9 cellular contexts compared by ENCODE assay signal in the genomic region with DNA sequence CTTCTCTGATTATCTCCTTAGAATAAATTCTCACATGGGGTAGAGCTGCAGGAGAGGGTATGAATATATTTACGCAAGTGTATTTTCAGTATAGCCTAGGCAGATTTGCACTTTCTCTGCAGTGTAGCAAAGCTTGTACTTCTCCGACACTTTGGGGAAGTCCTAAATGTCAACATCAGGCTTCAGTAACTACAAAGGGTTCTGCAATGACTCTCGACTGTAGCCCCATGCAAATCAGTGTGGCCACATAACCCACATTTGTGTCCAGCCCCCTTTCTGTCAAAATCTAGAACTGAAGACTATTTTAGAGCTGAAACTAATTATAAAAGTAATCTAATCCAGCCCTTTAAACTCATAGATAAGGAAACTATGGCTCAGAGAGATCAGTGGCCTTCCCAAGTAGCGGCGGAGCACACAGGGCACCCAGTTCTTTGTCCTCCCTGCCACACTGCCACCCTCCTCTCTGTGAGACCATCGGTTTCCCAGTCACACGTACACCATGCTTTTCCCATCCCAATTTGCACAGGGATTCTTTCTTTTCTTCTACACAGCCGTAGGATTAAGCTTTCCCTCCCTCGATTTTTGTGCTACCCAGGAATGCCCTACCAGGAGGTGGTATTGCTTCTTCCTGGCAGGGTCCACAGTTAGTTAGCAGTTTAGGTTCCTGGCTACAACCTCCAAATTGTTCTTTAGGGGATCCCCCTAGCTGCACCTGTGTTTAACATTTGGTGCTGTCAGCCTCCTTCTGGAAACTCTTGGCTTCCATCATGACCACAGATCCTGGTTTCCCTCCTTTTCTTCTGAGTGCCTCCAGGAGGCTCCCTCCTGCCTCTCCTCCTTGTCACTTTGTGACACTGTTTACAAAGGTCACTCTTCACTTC. TPM values are rescaled to one million over a fixed set of nuclear protein-coding genes. Genes with fewer than 3 reads are reported as not detected.
DNase-seq lines count a peak whose midpoint lies in the region; ATAC-seq and TF ChIP-seq lines count a peak whose summit lies in the region.
"Had no signal": no experiment of that assay in that cellular context is flagged by ENCODE, and none has a peak within 500 bp of the region (broad histone marks: within the 10 kb centered on the region; RNA-seq: fewer than 3 reads in every experiment).

No MANE protein-coding gene starts in this region.

- no peaks in the 10 kb centered on the region for H3K36me3 Mint-ChIP-seq in activated naive CD8-positive, alpha-beta T cell treated with anti-CD3 and anti-CD28 coated beads for 36 hours

- H3K4me1 Mint-ChIP-seq in activated naive CD8-positive, alpha-beta T cell treated with anti-CD3 and anti-CD28 coated beads for 36 hours: peaks cover 13% of the 10 kb centered on the region

- DNase-seq in GM10248 (ENCODE audit: extremely low spot score): peak; percentile 81
- DNase-seq in activated naive CD8-positive, alpha-beta T cell treated with anti-CD3 and anti-CD28 coated beads for 36 hours: peak; percentile 30
- no peak for DNase-seq in NCI-H2107 (lab: John Stamatoyannopoulos, UW)
- DNase-seq in HuH-7.5 (ENCODE audit: low spot score): no peak
- DNase-seq in COR-L47 (lab: John Stamatoyannopoulos, UW): no peak
- no peak for DNase-seq in AG20443 (ENCODE audit: low spot score)
- DNase-seq: NCI-H524 had no signal

- no peak overlapping the region for H3K4me3 Mint-ChIP-seq in activated naive CD8-positive, alpha-beta T cell treated with anti-CD3 and anti-CD28 coated beads for 36 hours

- H3K27ac Mint-ChIP-seq in activated naive CD8-positive, alpha-beta T cell treated with anti-CD3 and anti-CD28 coated beads for 36 hours: no peak overlapping the region

- no peak for TF ChIP-seq CTCF in GM10248 (IDR thresholded peaks at IDR 0.05; ENCODE audit: control extremely low read depth, extremely low read depth, low read depth, missing control alignments)

- ATAC-seq in GM19395 (IDR thresholded peaks at IDR 0.05; ENCODE audit: unreplicated experiment): peak; percentile 99
- peak; percentile 100 for ATAC-seq in HG03095 (IDR thresholded peaks at IDR 0.05; ENCODE audit: unreplicated experiment)

- POLR2A ChIA-PET in GM10248 (lab: Yijun Ruan, JAX): no interaction called here

- CTCF ChIA-PET in GM10248 (lab: Yijun Ruan, JAX): interaction anchor here (1.0 to 1.8 kb wide), 6 partner anchors 13 to 552 kb away, joined by 3 to 5 read pairs (median 4); no protein-coding TSS in a partner anchor

- H3K9me3 Mint-ChIP-seq in activated naive CD8-positive, alpha-beta T cell treated with anti-CD3 and anti-CD28 coated beads for 36 hours: peaks cover 2% of the 10 kb centered on the region

- H3K27me3 Mint-ChIP-seq in activated naive CD8-positive, alpha-beta T cell treated with anti-CD3 and anti-CD28 coated beads for 36 hours: peaks cover 4% of the 10 kb centered on the region

RNA-seq across cellular contexts. Expression of a gene that starts 22.9 kb away (rescaled TPM):
- total RNA-seq in activated naive CD8-positive, alpha-beta T cell treated with anti-CD3 and anti-CD28 coated beads for 36 hours: under 1 TPM; 0.16 to 0.54 TPM

RNA-seq across cellular contexts. Expression of a gene that starts 41.7 kb away (rescaled TPM):
- total RNA-seq in activated naive CD8-positive, alpha-beta T cell treated with anti-CD3 and anti-CD28 coated beads for 36 hours: not detected

Comparison
In these comparisons a context has a peak if more than half of its experiments do, and no peak if none do; other contexts are left out.
1. DNase-seq: peak in GM10248 (single experiment) and activated naive CD8-positive, alpha-beta T cell treated with anti-CD3 and anti-CD28 coated beads for 36 hours (single experiment); none in NCI-H2107 (single experiment), HuH-7.5 (single experiment), COR-L47 (single experiment) and AG20443 (single experiment).